ENCODE assay signal across 2 cellular contexts in the genomic region with DNA sequence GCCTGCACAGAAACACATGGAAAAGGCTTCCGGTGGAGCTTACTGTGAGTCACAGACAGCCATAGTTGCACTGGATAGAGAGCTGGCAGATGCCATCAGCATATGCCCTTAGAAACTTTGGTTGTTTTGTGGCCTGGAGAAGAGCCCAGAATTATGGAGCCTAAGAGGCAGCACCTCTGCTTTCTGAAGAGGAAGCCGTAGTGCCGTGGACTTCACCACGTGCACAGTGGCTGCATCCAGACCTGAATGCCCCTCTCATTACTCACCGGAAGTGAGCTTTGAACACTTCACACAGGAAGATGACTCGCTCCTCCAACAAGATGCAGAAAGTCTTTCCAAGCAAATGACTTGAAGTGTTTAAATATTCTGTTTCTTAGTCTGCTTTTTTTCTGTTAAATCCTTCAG.
TF ChIP-seq lines count a peak whose summit lies in the region.

No MANE protein-coding gene starts in this region.

TF ChIP-seq in A549, 52 proteins besides CTCF, POLR2A, EP300 and RAD21 (continued from another document):
- TF ChIP-seq, protein P1, sequence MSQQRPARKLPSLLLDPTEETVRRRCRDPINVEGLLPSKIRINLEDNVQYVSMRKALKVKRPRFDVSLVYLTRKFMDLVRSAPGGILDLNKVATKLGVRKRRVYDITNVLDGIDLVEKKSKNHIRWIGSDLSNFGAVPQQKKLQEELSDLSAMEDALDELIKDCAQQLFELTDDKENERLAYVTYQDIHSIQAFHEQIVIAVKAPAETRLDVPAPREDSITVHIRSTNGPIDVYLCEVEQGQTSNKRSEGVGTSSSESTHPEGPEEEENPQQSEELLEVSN (IDR thresholded peaks at IDR 0.05; ENCODE audit: borderline replicate concordance, low read depth): peak; percentile 84
- TF ChIP-seq SMC3 (IDR thresholded peaks at IDR 0.05) (no peak), POLR2AphosphoS2 (conservative IDR thresholded peaks at IDR 0.05; ENCODE audit: low read length) (no peak), HOXB13 (CRISPR knock-in tag; IDR thresholded peaks at IDR 0.05; ENCODE audit: low read depth) (no peak; the same call in 1 of the 2 replicates), NFE2L2 (conservative IDR thresholded peaks at IDR 0.05; ENCODE audit: low read length) (no peak), JUN (IDR thresholded peaks at IDR 0.05) (peak in 1 of 2 experiments; percentile 37; a peak in 1 of 5 replicates)
- TF ChIP-seq, protein P2, sequence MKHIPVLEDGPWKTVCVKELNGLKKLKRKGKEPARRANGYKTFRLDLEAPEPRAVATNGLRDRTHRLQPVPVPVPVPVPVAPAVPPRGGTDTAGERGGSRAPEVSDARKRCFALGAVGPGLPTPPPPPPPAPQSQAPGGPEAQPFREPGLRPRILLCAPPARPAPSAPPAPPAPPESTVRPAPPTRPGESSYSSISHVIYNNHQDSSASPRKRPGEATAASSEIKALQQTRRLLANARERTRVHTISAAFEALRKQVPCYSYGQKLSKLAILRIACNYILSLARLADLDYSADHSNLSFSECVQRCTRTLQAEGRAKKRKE (CRISPR knock-in tag; IDR thresholded peaks at IDR 0.05; ENCODE audit: low read depth): 0 out of 2 replicates have a peak, but pooled peaks have one; percentile 27
- TF ChIP-seq, protein P3, sequence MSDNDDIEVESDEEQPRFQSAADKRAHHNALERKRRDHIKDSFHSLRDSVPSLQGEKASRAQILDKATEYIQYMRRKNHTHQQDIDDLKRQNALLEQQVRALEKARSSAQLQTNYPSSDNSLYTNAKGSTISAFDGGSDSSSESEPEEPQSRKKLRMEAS (IDR thresholded peaks at IDR 0.05): peak; percentile 96

TF ChIP-seq in WTC11, 78 proteins besides CTCF, POLR2A, EP300 and RAD21 (continued from another document):
- peak; percentile 51; the same call in 1 of the 2 replicates for TF ChIP-seq GABPB1 (CRISPR knock-in tag; IDR thresholded peaks at IDR 0.05)
